Comparison of ENCODE assay signal across 9 cellular contexts in genomic region chrX:100685997-100686305, GRCh38. TPM values are rescaled to one million over a fixed set of nuclear protein-coding genes. Genes with fewer than 3 reads are reported as not detected.
"Had no signal": no experiment of that assay in that cellular context is flagged by ENCODE, and none has a peak within 500 bp of the region (broad histone marks: within the 10 kb centered on the region; RNA-seq: fewer than 3 reads in every experiment).

No MANE protein-coding gene starts in this region.

- H3K4me3 ChIP-seq: adrenal gland, body of pancreas, lower lobe of right lung, thyroid gland had no signal

- H3K27ac Mint-ChIP-seq: immature natural killer cell; stimulated activated effector memory CD8-positive, alpha-beta T cell treated with anti-CD3 and anti-CD28 coated beads, Interleukin-12 subunit alpha, Interleukin-12 subunit beta, amount 100 ng/mL, for 72 hours had no signal

- H3K27me3 ChIP-seq: body of pancreas, thyroid gland had no signal

- H3K4me3 Mint-ChIP-seq: central memory CD8-positive, alpha-beta T cell; immature natural killer cell; stimulated activated effector memory CD8-positive, alpha-beta T cell treated with anti-CD3 and anti-CD28 coated beads, Interleukin-12 subunit alpha, Interleukin-12 subunit beta, amount 100 ng/mL, for 72 hours had no signal

- H3K27ac ChIP-seq: adrenal gland, body of pancreas, lower lobe of right lung, parathyroid adenoma, thyroid gland had no signal

- H3K36me3 ChIP-seq: adrenal gland, thyroid gland had no signal

- H3K9me3 ChIP-seq: adrenal gland, body of pancreas, lower lobe of right lung, thyroid gland had no signal

- H3K36me3 Mint-ChIP-seq: immature natural killer cell; naive B cell; stimulated activated effector memory CD8-positive, alpha-beta T cell treated with anti-CD3 and anti-CD28 coated beads, Interleukin-12 subunit alpha, Interleukin-12 subunit beta, amount 100 ng/mL, for 72 hours had no signal

- DNase-seq: lower lobe of right lung had no signal

- H3K4me1 Mint-ChIP-seq: central memory CD8-positive, alpha-beta T cell had no signal

- H3K4me1 ChIP-seq: adrenal gland, body of pancreas, lower lobe of right lung, parathyroid adenoma, thyroid gland had no signal

- H3K27me3 Mint-ChIP-seq: naive B cell had no signal

- H3K9me3 Mint-ChIP-seq: central memory CD8-positive, alpha-beta T cell; immature natural killer cell; naive B cell; stimulated activated effector memory CD8-positive, alpha-beta T cell treated with anti-CD3 and anti-CD28 coated beads, Interleukin-12 subunit alpha, Interleukin-12 subunit beta, amount 100 ng/mL, for 72 hours had no signal

RNA-seq across cellular contexts. Expression of gene SRPX2, which starts 42.0 kb away (rescaled TPM):
- polyA plus RNA-seq: immature natural killer cell had no signal
